Comparison of ENCODE assay signal across 1 cellular context in the genomic region with DNA sequence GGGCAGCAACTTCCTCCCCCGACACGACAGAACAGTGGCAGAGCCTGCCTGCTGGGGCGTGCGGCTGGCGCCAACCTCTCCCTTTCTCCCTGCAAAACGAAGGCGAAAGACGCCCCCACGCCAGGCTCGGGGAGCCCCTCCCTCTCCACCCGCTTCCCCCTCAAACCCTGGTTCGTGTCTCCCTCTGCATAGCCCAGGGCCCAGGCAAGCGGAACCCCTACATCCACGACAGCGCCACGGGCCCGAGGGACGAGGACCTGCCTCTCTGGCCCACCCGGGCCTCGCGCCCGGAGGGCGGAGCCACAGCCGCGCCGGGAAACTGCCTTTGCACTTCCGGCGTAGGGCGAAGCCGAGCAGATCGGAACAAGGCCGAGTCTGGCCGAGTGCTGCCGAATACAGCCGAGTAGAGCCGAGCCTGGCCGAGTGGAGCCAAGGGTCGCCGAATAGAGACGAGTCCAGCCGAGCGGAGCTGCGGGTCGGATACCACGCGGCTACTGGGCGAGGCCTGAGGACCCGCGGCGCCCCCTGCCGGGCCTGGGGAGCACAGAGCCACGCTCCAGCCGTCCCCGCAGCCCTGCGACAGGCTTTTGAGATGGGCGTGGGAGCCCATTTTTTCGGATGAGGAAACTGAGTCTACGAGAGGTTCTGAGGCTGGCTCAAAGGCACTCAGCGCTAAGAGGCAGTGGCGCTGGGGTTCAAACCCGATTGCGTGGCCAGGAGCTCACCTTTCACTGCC.
A peak's percentile ranks its signal among the peaks of the same experiment; 100 is the strongest.
TF ChIP-seq lines count a peak whose summit lies in the region.

No MANE protein-coding gene starts in this region.

TF ChIP-seq in HEK293, 187 proteins besides CTCF, POLR2A, EP300 and RAD21 (continued from another document and continues in another):
- TF ChIP-seq, protein P1, sequence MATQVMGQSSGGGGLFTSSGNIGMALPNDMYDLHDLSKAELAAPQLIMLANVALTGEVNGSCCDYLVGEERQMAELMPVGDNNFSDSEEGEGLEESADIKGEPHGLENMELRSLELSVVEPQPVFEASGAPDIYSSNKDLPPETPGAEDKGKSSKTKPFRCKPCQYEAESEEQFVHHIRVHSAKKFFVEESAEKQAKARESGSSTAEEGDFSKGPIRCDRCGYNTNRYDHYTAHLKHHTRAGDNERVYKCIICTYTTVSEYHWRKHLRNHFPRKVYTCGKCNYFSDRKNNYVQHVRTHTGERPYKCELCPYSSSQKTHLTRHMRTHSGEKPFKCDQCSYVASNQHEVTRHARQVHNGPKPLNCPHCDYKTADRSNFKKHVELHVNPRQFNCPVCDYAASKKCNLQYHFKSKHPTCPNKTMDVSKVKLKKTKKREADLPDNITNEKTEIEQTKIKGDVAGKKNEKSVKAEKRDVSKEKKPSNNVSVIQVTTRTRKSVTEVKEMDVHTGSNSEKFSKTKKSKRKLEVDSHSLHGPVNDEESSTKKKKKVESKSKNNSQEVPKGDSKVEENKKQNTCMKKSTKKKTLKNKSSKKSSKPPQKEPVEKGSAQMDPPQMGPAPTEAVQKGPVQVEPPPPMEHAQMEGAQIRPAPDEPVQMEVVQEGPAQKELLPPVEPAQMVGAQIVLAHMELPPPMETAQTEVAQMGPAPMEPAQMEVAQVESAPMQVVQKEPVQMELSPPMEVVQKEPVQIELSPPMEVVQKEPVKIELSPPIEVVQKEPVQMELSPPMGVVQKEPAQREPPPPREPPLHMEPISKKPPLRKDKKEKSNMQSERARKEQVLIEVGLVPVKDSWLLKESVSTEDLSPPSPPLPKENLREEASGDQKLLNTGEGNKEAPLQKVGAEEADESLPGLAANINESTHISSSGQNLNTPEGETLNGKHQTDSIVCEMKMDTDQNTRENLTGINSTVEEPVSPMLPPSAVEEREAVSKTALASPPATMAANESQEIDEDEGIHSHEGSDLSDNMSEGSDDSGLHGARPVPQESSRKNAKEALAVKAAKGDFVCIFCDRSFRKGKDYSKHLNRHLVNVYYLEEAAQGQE (tag by site-specific recombination; IDR thresholded peaks at IDR 0.05): no peak
- TF ChIP-seq, protein P2, sequence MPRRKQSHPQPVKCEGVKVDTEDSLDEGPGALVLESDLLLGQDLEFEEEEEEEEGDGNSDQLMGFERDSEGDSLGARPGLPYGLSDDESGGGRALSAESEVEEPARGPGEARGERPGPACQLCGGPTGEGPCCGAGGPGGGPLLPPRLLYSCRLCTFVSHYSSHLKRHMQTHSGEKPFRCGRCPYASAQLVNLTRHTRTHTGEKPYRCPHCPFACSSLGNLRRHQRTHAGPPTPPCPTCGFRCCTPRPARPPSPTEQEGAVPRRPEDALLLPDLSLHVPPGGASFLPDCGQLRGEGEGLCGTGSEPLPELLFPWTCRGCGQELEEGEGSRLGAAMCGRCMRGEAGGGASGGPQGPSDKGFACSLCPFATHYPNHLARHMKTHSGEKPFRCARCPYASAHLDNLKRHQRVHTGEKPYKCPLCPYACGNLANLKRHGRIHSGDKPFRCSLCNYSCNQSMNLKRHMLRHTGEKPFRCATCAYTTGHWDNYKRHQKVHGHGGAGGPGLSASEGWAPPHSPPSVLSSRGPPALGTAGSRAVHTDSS (tag by site-specific recombination; IDR thresholded peaks at IDR 0.05): no peak
- TF ChIP-seq ZNF169 (tag by site-specific recombination; IDR thresholded peaks at IDR 0.05) (no peak), ZNF544 (tag by site-specific recombination; IDR thresholded peaks at IDR 0.05) (no peak), REPIN1 (tag by site-specific recombination; IDR thresholded peaks at IDR 0.05; ENCODE audit: low read depth) (no peak), ZNF10 (tag by site-specific recombination; IDR thresholded peaks at IDR 0.05) (no peak), ZXDB (tag by site-specific recombination; IDR thresholded peaks at IDR 0.05) (peak; percentile 74), HOXA7 (CRISPR knock-in tag; IDR thresholded peaks at IDR 0.05; ENCODE audit: borderline replicate concordance) (no peak), ZNF585B (tag by site-specific recombination; IDR thresholded peaks at IDR 0.05) (no peak), GLIS1 (tag by site-specific recombination; IDR thresholded peaks at IDR 0.05) (peak; percentile 8), ZNF777 (tag by site-specific recombination; IDR thresholded peaks at IDR 0.05; ENCODE audit: borderline replicate concordance) (peak; percentile 61; the same call in 1 of the 2 replicates), ZNF335 (tag by site-specific recombination; conservative IDR thresholded peaks at IDR 0.05) (peak; percentile 93), ZNF629 (tag by site-specific recombination; IDR thresholded peaks at IDR 0.05) (peak; percentile 48), KLF7 (tag by site-specific recombination; IDR thresholded peaks at IDR 0.05; ENCODE audit: borderline replicate concordance) (peak; percentile 19; the same call in 1 of the 2 replicates), ZFHX2 (tag by site-specific recombination; conservative IDR thresholded peaks at IDR 0.05) (peak; percentile 69), ZNF747 (tag by site-specific recombination; IDR thresholded peaks at IDR 0.05) (no peak), ZNF302 (tag by site-specific recombination; IDR thresholded peaks at IDR 0.05; ENCODE audit: low read depth) (no peak), ZNF354C (tag by site-specific recombination; IDR thresholded peaks at IDR 0.05; ENCODE audit: borderline replicate concordance, low read depth) (no peak), ZNF658 (tag by site-specific recombination; IDR thresholded peaks at IDR 0.05) (no peak), ZNF473 (tag by site-specific recombination; IDR thresholded peaks at IDR 0.05) (no peak), GFI1B (tag by site-specific recombination; IDR thresholded peaks at IDR 0.05) (no peak), ZNF211 (tag by site-specific recombination; IDR thresholded peaks at IDR 0.05; ENCODE audit: low read depth) (no peak), ZNF133 (tag by site-specific recombination; IDR thresholded peaks at IDR 0.05) (no peak), ZNF830 (tag by site-specific recombination; IDR thresholded peaks at IDR 0.05; ENCODE audit: low read depth) (no peak), SP7 (tag by site-specific recombination; IDR thresholded peaks at IDR 0.05) (peak; percentile 77), ZNF621 (tag by site-specific recombination; IDR thresholded peaks at IDR 0.05) (no peak), ZNF366 (tag by site-specific recombination; conservative IDR thresholded peaks at IDR 0.05) (0 out of 2 replicates have a peak, but pooled peaks have one; percentile 5), SCRT1 (tag by site-specific recombination; IDR thresholded peaks at IDR 0.05; ENCODE audit: borderline replicate concordance) (no peak), ZBTB21 (tag by site-specific recombination; IDR thresholded peaks at IDR 0.05) (no peak; the same call in 1 of the 2 replicates), OSR2 (tag by site-specific recombination; IDR thresholded peaks at IDR 0.05) (peak; percentile 4; the same call in 1 of the 2 replicates)
- TF ChIP-seq, protein P3, sequence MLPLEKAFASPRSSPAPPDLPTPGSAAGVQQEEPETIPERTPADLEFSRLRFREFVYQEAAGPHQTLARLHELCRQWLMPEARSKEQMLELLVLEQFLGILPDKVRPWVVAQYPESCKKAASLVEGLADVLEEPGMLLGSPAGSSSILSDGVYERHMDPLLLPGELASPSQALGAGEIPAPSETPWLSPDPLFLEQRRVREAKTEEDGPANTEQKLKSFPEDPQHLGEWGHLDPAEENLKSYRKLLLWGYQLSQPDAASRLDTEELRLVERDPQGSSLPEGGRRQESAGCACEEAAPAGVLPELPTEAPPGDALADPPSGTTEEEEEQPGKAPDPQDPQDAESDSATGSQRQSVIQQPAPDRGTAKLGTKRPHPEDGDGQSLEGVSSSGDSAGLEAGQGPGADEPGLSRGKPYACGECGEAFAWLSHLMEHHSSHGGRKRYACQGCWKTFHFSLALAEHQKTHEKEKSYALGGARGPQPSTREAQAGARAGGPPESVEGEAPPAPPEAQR (tag by site-specific recombination; IDR thresholded peaks at IDR 0.05): no peak
- TF ChIP-seq, protein P4, sequence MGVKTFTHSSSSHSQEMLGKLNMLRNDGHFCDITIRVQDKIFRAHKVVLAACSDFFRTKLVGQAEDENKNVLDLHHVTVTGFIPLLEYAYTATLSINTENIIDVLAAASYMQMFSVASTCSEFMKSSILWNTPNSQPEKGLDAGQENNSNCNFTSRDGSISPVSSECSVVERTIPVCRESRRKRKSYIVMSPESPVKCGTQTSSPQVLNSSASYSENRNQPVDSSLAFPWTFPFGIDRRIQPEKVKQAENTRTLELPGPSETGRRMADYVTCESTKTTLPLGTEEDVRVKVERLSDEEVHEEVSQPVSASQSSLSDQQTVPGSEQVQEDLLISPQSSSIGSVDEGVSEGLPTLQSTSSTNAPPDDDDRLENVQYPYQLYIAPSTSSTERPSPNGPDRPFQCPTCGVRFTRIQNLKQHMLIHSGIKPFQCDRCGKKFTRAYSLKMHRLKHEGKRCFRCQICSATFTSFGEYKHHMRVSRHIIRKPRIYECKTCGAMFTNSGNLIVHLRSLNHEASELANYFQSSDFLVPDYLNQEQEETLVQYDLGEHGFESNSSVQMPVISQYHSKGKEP (tag by site-specific recombination; IDR thresholded peaks at IDR 0.05): no peak
- TF ChIP-seq, protein P5, sequence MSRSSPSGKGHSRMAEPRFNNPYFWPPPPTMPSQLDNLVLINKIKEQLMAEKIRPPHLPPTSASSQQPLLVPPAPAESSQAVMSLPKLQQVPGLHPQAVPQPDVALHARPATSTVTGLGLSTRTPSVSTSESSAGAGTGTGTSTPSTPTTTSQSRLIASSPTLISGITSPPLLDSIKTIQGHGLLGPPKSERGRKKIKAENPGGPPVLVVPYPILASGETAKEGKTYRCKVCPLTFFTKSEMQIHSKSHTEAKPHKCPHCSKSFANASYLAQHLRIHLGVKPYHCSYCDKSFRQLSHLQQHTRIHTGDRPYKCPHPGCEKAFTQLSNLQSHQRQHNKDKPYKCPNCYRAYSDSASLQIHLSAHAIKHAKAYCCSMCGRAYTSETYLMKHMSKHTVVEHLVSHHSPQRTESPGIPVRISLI (tag by site-specific recombination; IDR thresholded peaks at IDR 0.05): no peak
- TF ChIP-seq, protein P6, sequence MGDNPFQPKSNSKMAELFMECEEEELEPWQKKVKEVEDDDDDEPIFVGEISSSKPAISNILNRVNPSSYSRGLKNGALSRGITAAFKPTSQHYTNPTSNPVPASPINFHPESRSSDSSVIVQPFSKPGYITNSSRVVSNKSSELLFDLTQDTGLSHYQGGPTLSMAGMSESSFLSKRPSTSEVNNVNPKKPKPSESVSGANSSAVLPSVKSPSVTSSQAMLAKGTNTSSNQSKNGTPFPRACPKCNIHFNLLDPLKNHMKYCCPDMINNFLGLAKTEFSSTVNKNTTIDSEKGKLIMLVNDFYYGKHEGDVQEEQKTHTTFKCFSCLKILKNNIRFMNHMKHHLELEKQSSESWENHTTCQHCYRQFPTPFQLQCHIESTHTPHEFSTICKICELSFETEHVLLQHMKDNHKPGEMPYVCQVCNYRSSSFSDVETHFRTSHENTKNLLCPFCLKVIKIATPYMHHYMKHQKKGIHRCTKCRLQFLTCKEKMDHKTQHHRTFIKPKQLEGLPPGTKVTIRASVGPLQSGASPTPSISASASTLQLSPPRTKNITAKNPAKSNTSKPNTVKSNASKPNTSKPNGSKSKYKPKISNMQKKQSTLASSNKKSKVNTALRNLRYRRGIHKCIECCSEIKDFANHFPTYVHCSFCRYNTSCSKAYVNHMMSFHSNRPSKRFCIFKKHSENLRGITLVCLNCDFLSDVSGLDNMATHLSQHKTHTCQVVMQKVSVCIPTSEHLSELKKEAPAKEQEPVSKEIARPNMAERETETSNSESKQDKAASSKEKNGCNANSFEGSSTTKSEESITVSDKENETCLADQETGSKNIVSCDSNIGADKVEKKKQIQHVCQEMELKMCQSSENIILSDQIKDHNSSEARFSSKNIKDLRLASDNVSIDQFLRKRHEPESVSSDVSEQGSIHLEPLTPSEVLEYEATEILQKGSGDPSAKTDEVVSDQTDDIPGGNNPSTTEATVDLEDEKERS (tag by site-specific recombination; IDR thresholded peaks at IDR 0.05): no peak
- TF ChIP-seq, protein P7, sequence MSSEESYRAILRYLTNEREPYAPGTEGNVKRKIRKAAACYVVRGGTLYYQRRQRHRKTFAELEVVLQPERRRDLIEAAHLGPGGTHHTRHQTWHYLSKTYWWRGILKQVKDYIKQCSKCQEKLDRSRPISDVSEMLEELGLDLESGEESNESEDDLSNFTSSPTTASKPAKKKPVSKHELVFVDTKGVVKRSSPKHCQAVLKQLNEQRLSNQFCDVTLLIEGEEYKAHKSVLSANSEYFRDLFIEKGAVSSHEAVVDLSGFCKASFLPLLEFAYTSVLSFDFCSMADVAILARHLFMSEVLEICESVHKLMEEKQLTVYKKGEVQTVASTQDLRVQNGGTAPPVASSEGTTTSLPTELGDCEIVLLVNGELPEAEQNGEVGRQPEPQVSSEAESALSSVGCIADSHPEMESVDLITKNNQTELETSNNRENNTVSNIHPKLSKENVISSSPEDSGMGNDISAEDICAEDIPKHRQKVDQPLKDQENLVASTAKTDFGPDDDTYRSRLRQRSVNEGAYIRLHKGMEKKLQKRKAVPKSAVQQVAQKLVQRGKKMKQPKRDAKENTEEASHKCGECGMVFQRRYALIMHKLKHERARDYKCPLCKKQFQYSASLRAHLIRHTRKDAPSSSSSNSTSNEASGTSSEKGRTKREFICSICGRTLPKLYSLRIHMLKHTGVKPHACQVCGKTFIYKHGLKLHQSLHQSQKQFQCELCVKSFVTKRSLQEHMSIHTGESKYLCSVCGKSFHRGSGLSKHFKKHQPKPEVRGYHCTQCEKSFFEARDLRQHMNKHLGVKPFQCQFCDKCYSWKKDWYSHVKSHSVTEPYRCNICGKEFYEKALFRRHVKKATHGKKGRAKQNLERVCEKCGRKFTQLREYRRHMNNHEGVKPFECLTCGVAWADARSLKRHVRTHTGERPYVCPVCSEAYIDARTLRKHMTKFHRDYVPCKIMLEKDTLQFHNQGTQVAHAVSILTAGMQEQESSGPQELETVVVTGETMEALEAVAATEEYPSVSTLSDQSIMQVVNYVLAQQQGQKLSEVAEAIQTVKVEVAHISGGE (tag by site-specific recombination; conservative IDR thresholded peaks at IDR 0.05; ENCODE audit: low read depth): peak; percentile 80
- TF ChIP-seq, protein P8, sequence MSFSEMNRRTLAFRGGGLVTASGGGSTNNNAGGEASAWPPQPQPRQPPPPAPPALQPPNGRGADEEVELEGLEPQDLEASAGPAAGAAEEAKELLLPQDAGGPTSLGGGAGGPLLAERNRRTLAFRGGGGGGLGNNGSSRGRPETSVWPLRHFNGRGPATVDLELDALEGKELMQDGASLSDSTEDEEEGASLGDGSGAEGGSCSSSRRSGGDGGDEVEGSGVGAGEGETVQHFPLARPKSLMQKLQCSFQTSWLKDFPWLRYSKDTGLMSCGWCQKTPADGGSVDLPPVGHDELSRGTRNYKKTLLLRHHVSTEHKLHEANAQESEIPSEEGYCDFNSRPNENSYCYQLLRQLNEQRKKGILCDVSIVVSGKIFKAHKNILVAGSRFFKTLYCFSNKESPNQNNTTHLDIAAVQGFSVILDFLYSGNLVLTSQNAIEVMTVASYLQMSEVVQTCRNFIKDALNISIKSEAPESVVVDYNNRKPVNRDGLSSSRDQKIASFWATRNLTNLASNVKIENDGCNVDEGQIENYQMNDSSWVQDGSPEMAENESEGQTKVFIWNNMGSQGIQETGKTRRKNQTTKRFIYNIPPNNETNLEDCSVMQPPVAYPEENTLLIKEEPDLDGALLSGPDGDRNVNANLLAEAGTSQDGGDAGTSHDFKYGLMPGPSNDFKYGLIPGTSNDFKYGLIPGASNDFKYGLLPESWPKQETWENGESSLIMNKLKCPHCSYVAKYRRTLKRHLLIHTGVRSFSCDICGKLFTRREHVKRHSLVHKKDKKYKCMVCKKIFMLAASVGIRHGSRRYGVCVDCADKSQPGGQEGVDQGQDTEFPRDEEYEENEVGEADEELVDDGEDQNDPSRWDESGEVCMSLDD (tag by site-specific recombination; IDR thresholded peaks at IDR 0.05): peak; percentile 30
